In the genomic region with DNA sequence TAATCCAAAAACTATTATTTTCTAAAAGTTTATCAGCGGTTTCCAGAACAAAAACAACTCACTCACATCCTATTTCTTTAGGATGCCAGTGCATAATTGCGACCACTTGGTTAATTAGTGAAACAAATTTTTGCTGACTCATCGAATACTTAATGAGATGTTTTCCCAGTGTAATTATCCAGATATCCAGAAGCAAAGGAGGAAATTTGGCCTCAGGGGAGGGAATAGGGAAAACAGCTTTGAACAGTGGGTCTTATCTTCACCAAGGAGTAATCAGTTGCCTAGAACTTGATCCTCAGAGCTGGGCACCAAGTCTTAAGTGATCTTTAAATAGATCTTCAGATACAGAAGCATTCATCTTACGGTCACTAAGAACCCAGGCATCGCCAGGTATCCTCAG, we compare ENCODE assay signal across 21 cellular contexts. TPM values are rescaled to one million over a fixed set of nuclear protein-coding genes. Genes with fewer than 3 reads are reported as not detected.
A peak's percentile ranks its signal among the peaks of the same experiment; 100 is the strongest.
DNase-seq lines count a peak whose midpoint lies in the region; ATAC-seq, FAIRE-seq and TF ChIP-seq lines count a peak whose summit lies in the region.
"Had no signal": no experiment of that assay in that cellular context is flagged by ENCODE, and none has a peak within 500 bp of the region (broad histone marks: within the 10 kb centered on the region; RNA-seq: fewer than 3 reads in every experiment).

No MANE protein-coding gene starts in this region.

- CTCF ChIA-PET in A549 (lab: Yijun Ruan, JAX): interaction anchor here (1.1 kb wide), 1 partner anchor 59 kb away, joined by 3 read pairs; no protein-coding TSS in a partner anchor

- H3K79me2 ChIP-seq in GM23338 (replicated peaks; ENCODE audit: insufficient read depth): no peaks in the 10 kb centered on the region

- H3K9me3 Mint-ChIP-seq in GM23338: no peaks in the 10 kb centered on the region
- H3K9me3 Mint-ChIP-seq: CD4-positive, alpha-beta T cell had no signal

- H3K27ac Mint-ChIP-seq in GM23338: no peak overlapping the region
- H3K27ac Mint-ChIP-seq: CD4-positive, alpha-beta T cell had no signal

- intact Hi-C loops in psoas muscle (cut with DNase I): no loop called here
- intact Hi-C loops in esophagus muscularis mucosa (cut with DNase I): no loop called here
- intact Hi-C loops in upper lobe of right lung (cut with DNase I): no loop called here

- 0 out of 2 replicates have a peak overlapping the region, but pooled peaks have one; percentile 52 for H2AFZ ChIP-seq in GM23338

- H3K36me3 Mint-ChIP-seq in GM23338 (ENCODE audit: low read depth): no peaks in the 10 kb centered on the region

- H3F3A ChIP-seq in GM23338 (replicated peaks; ENCODE audit: low read depth): peaks cover 10% of the 10 kb centered on the region

- H3K4me2 ChIP-seq in A549 (no peak overlapping the region), GM23338 (no peak overlapping the region)
- H3K4me2 ChIP-seq: BLaER1 had no signal

- POLR2A ChIA-PET in A549 (lab: Yijun Ruan, JAX): no interaction called here

- no peaks in the 10 kb centered on the region; the same call in 2 of the 3 replicates for H3K4me1 ChIP-seq in A549
- H3K4me1 ChIP-seq in GM23338 (ENCODE audit: insufficient read depth): peaks cover 42% of the 10 kb centered on the region
- H3K4me1 ChIP-seq in psoas muscle: peaks cover 43% of the 10 kb centered on the region
- H3K4me1 ChIP-seq in esophagus muscularis mucosa: peaks cover 5 to 13% (median 10%) of the 10 kb centered on the region in 4 donors
- H3K4me1 ChIP-seq in upper lobe of right lung: peaks cover 5% of the 10 kb centered on the region
- H3K4me1 ChIP-seq: BLaER1 had no signal

- DNase-seq in A549 (ENCODE audit: low read depth in 1 of 2, low spot score in 1 of 2): no peak
- no peak for DNase-seq in GM23338 (ENCODE audit: low spot score)
- peak; percentile 76 for DNase-seq in NCI-H69 (lab: John Stamatoyannopoulos, UW)
- DNase-seq in psoas muscle: no peak
- no peak for DNase-seq in NCI-H1436 treated with DMSO at 0.1 percent for 48 hours (lab: John Stamatoyannopoulos, UW)
- no peak for DNase-seq in esophagus muscularis mucosa (ENCODE audit: extremely low spot score)
- DNase-seq in upper lobe of right lung: no peak
- DNase-seq: ACHN; CD4-positive, alpha-beta T cell; EL; GF-D8; GOT3; MV-4-11; NCI-H187 treated with DMSO at 0.1 percent for 48 hours; NCI-H2107; NCI-H2227 treated with DMSO at 0.1 percent for 48 hours; NCI-H510A; Right ventricle myocardium superior had no signal

- H3K9me3 ChIP-seq in A549: no peaks in the 10 kb centered on the region
- H3K9me3 ChIP-seq in psoas muscle: no peaks in the 10 kb centered on the region
- H3K9me3 ChIP-seq in esophagus muscularis mucosa: no peaks in the 10 kb centered on the region
- H3K9me3 ChIP-seq in upper lobe of right lung: no peaks in the 10 kb centered on the region
- H3K9me3 ChIP-seq: BLaER1 had no signal

- TF ChIP-seq RAD21 in A549 (conservative IDR thresholded peaks at IDR 0.05 in 1 of 2, IDR thresholded peaks at IDR 0.05 in 1 of 2): no peak

- no peak for FAIRE-seq in A549 (lab: Jason Lieb, UNC)

- H3K27ac ChIP-seq in A549 (no peak overlapping the region), GM23338 (ENCODE audit: low read depth) (no peak overlapping the region), psoas muscle (peak overlapping the region; percentile 38), esophagus muscularis mucosa (replicated peaks in 1 of 4) (no peak overlapping the region), upper lobe of right lung (no peak overlapping the region)
- H3K27ac ChIP-seq: BLaER1 had no signal

- no peak overlapping the region for H3K4me3 Mint-ChIP-seq in GM23338
- H3K4me3 Mint-ChIP-seq: CD4-positive, alpha-beta T cell had no signal

- H3K36me3 ChIP-seq in GM23338 (ENCODE audit: insufficient read depth) (no peaks in the 10 kb centered on the region), psoas muscle (ENCODE audit: insufficient read depth in 1 of 2, low read depth in 1 of 2) (peaks cover 0 to 87% of the 10 kb centered on the region in 2 donors), esophagus muscularis mucosa (peaks cover 0 to 56% (median 0%) of the 10 kb centered on the region in 4 donors), upper lobe of right lung (no peaks in the 10 kb centered on the region)
- H3K36me3 ChIP-seq: BLaER1 had no signal

- H4K20me1 ChIP-seq in GM23338 (replicated peaks; ENCODE audit: insufficient read depth): no peaks in the 10 kb centered on the region
- H4K20me1 ChIP-seq: BLaER1 had no signal

- H3K4me1 Mint-ChIP-seq in GM23338: peaks cover 41% of the 10 kb centered on the region

- peaks cover 8% of the 10 kb centered on the region for H3K9me2 ChIP-seq in GM23338 (ENCODE audit: insufficient read depth)

- TF ChIP-seq CTCF in A549 (IDR thresholded peaks at IDR 0.05): no peak
- TF ChIP-seq CTCF in GM23338 (conservative IDR thresholded peaks at IDR 0.05; ENCODE audit: low read depth in 2 of 2): no peak
- TF ChIP-seq CTCF in psoas muscle (IDR thresholded peaks at IDR 0.05): no peak
- TF ChIP-seq CTCF in esophagus muscularis mucosa (IDR thresholded peaks at IDR 0.05): no peak
- TF ChIP-seq CTCF in upper lobe of right lung (IDR thresholded peaks at IDR 0.05): no peak

- no peak for TF ChIP-seq POLR2A in A549 (IDR thresholded peaks at IDR 0.05; ENCODE audit: low read length)
- no peak for TF ChIP-seq POLR2A in esophagus muscularis mucosa (IDR thresholded peaks at IDR 0.05; ENCODE audit: low read depth)

- H3K27me3 ChIP-seq in GM23338 (ENCODE audit: insufficient read depth) (no peaks in the 10 kb centered on the region), psoas muscle (ENCODE audit: insufficient read depth in 3 of 3, low read length in 2 of 3) (no peaks in the 10 kb centered on the region), esophagus muscularis mucosa (peaks cover 0 to 38% (median 0%) of the 10 kb centered on the region in 4 donors), upper lobe of right lung (no peaks in the 10 kb centered on the region)

- no peak for ATAC-seq in A549
- ATAC-seq in GM23338: no peak
- no peak for ATAC-seq in psoas muscle
- no peak for ATAC-seq in upper lobe of right lung
- ATAC-seq: HCT116 had no signal

- no peak for TF ChIP-seq EP300 in A549 (IDR thresholded peaks at IDR 0.05)
- no peak for TF ChIP-seq EP300 in esophagus muscularis mucosa (IDR thresholded peaks at IDR 0.05)

- peaks cover 12% of the 10 kb centered on the region for H3K27me3 Mint-ChIP-seq in GM23338 (ENCODE audit: insufficient read depth, low read depth, poor library complexity)
- H3K27me3 Mint-ChIP-seq: CD4-positive, alpha-beta T cell had no signal

- H3K4me3 ChIP-seq in A549: no peak overlapping the region
- H3K4me3 ChIP-seq in GM23338: no peak overlapping the region
- no peak overlapping the region for H3K4me3 ChIP-seq in psoas muscle
- no peak overlapping the region for H3K4me3 ChIP-seq in esophagus muscularis mucosa
- no peak overlapping the region for H3K4me3 ChIP-seq in upper lobe of right lung
- H3K4me3 ChIP-seq: BLaER1 had no signal

- 54% methylated on average over 5 of the region's 5 CpGs for WGBS in A549 (ENCODE audit: missing lambda C conversion rate)
- WGBS in psoas muscle, 3 donors: 64 to 85% (median 85%) methylated on average over 5 of the region's 5 CpGs
- WGBS in esophagus muscularis mucosa: 93% methylated on average over 5 of the region's 5 CpGs

TF ChIP-seq in A549, 52 proteins besides CTCF, POLR2A, EP300 and RAD21:
- TF ChIP-seq TFCP2L1 (CRISPR knock-in tag; IDR thresholded peaks at IDR 0.05) (no peak), NFE2L2 (conservative IDR thresholded peaks at IDR 0.05; ENCODE audit: low read length) (0 out of 2 replicates have a peak, but pooled peaks have one; percentile 28), NPAS2 (CRISPR knock-in tag; IDR thresholded peaks at IDR 0.05; ENCODE audit: borderline replicate concordance) (no peak), MAFK (IDR thresholded peaks at IDR 0.05; ENCODE audit: partially characterized antibody) (peak; percentile 98)

TF ChIP-seq in GM23338, 12 proteins besides CTCF, POLR2A, EP300 and RAD21 (continues in another document):
- TF ChIP-seq JUNB (IDR thresholded peaks at IDR 0.05; ENCODE audit: unreplicated experiment) (no peak), STAT1 (IDR thresholded peaks at IDR 0.05; ENCODE audit: unreplicated experiment) (no peak), EZH2phosphoT487 (IDR thresholded peaks at IDR 0.05; ENCODE audit: unreplicated experiment) (no peak), POLR2AphosphoS5 (IDR thresholded peaks at IDR 0.05; ENCODE audit: low read depth) (no peak)
- TF ChIP-seq, protein P1, sequence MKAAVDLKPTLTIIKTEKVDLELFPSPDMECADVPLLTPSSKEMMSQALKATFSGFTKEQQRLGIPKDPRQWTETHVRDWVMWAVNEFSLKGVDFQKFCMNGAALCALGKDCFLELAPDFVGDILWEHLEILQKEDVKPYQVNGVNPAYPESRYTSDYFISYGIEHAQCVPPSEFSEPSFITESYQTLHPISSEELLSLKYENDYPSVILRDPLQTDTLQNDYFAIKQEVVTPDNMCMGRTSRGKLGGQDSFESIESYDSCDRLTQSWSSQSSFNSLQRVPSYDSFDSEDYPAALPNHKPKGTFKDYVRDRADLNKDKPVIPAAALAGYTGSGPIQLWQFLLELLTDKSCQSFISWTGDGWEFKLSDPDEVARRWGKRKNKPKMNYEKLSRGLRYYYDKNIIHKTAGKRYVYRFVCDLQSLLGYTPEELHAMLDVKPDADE (IDR thresholded peaks at IDR 0.05): no peak

RNA-seq across cellular contexts. Expression of gene STYXL2, which starts 24.3 kb away (rescaled TPM):
- not detected in 2 replicates for polyA plus RNA-seq in A549 (2011; rRNA removed)
- not detected in 2 replicates for polyA plus RNA-seq in A549 (2012; cell fraction: cytosol; rRNA removed)
- polyA plus RNA-seq in A549 (2012; cell fraction: nucleus; rRNA removed): 0.01 TPM in 1 of 2 replicates, not detected in the other
- not detected in 3 replicates for polyA plus RNA-seq in A549 (2017; fragmentation: RNase III; extraction: RNeasy Plus Mini Kit Qiagen cat#74134 plus additional on column Dnase treatment)
- polyA minus RNA-seq in A549 (2011; rRNA and poly(A)+ RNA removed): not detected in 2 replicates
- 0.08 and 0.17 TPM in 2 replicates for total RNA-seq in GM23338 (2014; rRNA removed; shearing (Covaris generic))
- polyA plus RNA-seq in GM23338 (2016; fragmentation: Nextera tagmentation; extraction: Ambion mirVana): 0.23 and 0.40 TPM in 2 replicates
- total RNA-seq in psoas muscle: 100 to 1,000 TPM; 134 to 205 (median 143) TPM
- 10 to 100 TPM; 15.2 to 56.0 (median 52.5) TPM for polyA plus RNA-seq in psoas muscle
- total RNA-seq in esophagus muscularis mucosa: under 1 TPM in 2 of 4 donors, not detected in 2; 0.32 to 0.46 TPM
- 0.17 TPM for total RNA-seq in upper lobe of right lung
- total RNA-seq: CD4-positive, alpha-beta T cell; SK-MEL-5 had no signal

RNA-seq across cellular contexts. Expression of gene GPA33, which starts 28.0 kb away (rescaled TPM):
- polyA plus RNA-seq in A549 (2011; rRNA removed): not detected in 2 replicates
- 0.01 TPM in 1 of 2 replicates, not detected in the other for polyA plus RNA-seq in A549 (2012; cell fraction: cytosol; rRNA removed)
- not detected in 2 replicates for polyA plus RNA-seq in A549 (2012; cell fraction: nucleus; rRNA removed)
- not detected in 3 replicates for polyA plus RNA-seq in A549 (2017; fragmentation: RNase III; extraction: RNeasy Plus Mini Kit Qiagen cat#74134 plus additional on column Dnase treatment)
- polyA minus RNA-seq in A549 (2011; rRNA and poly(A)+ RNA removed): not detected in 2 replicates
- total RNA-seq in GM23338 (2014; rRNA removed; shearing (Covaris generic)): 0.28 TPM in 1 of 2 replicates, not detected in the other
- polyA plus RNA-seq in GM23338 (2016; fragmentation: Nextera tagmentation; extraction: Ambion mirVana): 0.09 and 0.10 TPM in 2 replicates
- 1 to 10 TPM in 1 of 4 donors, under 1 TPM in 2, not detected in 1; 0.12 to 2.2 (median 0.27) TPM for total RNA-seq in psoas muscle
- under 1 TPM in 2 of 3 donors, not detected in 1; 0.06 to 0.10 TPM for polyA plus RNA-seq in psoas muscle
- under 1 TPM in 1 of 4 donors, not detected in 3; 0.57 TPM for total RNA-seq in esophagus muscularis mucosa
- 0.90 TPM for total RNA-seq in upper lobe of right lung
- total RNA-seq: SK-MEL-5 had no signal

Comparison
In these comparisons a context has a peak if more than half of its experiments do, and no peak if none do; other contexts are left out.
1. RNA of gene STYXL2, which starts 24.3 kb away (total RNA-seq): 134 to 205 TPM in psoas muscle; 0.32 to 0.46 TPM in esophagus muscularis mucosa, 0.08 to 0.17 TPM in GM23338 and 0.17 TPM in upper lobe of right lung (single experiment); every median in the first group is over 10 times any median in the second.